Comparison of ENCODE assay signal across 28 cellular contexts in the genomic region with DNA sequence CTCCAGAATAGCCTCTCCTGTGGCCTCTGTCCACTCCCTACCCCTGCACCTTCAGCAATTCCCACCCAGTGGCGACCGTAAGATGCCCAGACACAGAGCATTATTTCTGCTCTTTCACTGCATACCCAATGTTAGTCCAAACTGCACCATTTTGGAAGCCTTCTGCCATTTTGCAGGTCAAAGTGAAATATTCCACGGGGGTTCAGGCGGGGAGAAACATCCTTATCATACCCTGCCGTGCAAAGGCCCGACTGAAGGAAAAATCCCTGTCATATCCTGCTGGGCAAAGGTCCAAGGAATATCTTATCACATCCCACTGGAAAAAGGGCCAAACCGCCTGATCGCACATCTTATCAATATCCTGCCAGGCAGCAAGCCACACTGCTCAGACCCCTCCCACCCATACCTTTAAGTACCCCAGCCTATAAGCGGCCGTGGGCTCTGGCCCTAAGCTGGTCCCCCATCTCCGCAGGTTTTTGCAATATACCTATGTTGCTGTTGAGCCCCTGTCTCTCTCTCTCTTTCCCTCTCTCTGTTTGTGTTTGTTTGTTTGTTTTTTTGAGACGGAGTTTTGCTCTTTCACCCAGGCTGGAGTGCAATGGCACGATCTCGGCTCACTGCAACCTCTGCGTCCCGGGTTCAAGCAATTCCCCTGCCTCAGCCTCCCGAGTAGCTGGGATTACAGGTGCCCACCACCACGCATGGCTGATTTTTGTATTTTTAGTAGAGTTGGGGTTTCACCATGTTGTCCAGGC. TPM values are rescaled to one million over a fixed set of nuclear protein-coding genes. Genes with fewer than 3 reads are reported as not detected.
"Had no signal": no experiment of that assay in that cellular context is flagged by ENCODE, and none has a peak within 500 bp of the region (broad histone marks: within the 10 kb centered on the region; RNA-seq: fewer than 3 reads in every experiment).

No MANE protein-coding gene starts in this region.

- DNase-seq: activated CD4-positive, alpha-beta memory T cell treated with anti-CD3 and anti-CD28 coated beads, Interleukin-2, amount 10 ng/mL, durations not matched to agents 7 days and 5 days; activated CD4-positive, alpha-beta T cell treated with anti-CD3 and anti-CD28 coated beads for 36 hours; activated CD4-positive, alpha-beta T cell treated with anti-CD3 and anti-CD28 coated beads, Interleukin-2, amount 50 U/mL, for 1 hour; activated CD4-positive, CD25-positive, alpha-beta regulatory T cell; activated effector memory CD4-positive, alpha-beta T cell treated with Interleukin-2 at 50 U/mL for 16 hours; activated naive CD4-positive, alpha-beta T cell; activated T-cell treated with anti-CD3 and anti-CD28 coated beads for 4 hours; aorta; caudate nucleus; Karpas-422; MM.1S; NCI-H1105; NCI-H1436; NCI-H1694 treated with DMSO at 0.1 percent for 48 hours; NCI-H2029 treated with DMSO at 0.1 percent for 48 hours; NCI-H510A treated with DMSO at 0.1 percent for 48 hours; NCI-H69; NK-92 treated with Interleukin-12 subunit alpha and Interleukin-12 subunit beta, amount 100 ng/mL, for 24 hours; PC-3; SHP77; T-helper 2 cell; T1000 had no signal

- H3K36me3 Mint-ChIP-seq: activated naive CD4-positive, alpha-beta T cell treated with anti-CD3 and anti-CD28 coated beads, Interleukin-2, amount 50 U/mL, for 24 hours had no signal

- H3K9me3 Mint-ChIP-seq: activated CD4-positive, alpha-beta memory T cell treated with anti-CD3 and anti-CD28 coated beads, Interleukin-2, amount 10 ng/mL, durations not matched to agents 7 days and 5 days; activated naive CD4-positive, alpha-beta T cell treated with anti-CD3 and anti-CD28 coated beads, Interleukin-2, amount 50 U/mL, for 24 hours had no signal

- H3K4me1 Mint-ChIP-seq: activated CD4-positive, alpha-beta memory T cell treated with anti-CD3 and anti-CD28 coated beads, Interleukin-2, amount 10 ng/mL, durations not matched to agents 7 days and 5 days; activated CD4-positive, alpha-beta T cell treated with anti-CD3 and anti-CD28 coated beads for 36 hours; activated naive CD4-positive, alpha-beta T cell treated with anti-CD3 and anti-CD28 coated beads, Interleukin-2, amount 50 U/mL, for 24 hours had no signal

- H3K4me3 Mint-ChIP-seq: activated CD4-positive, alpha-beta memory T cell treated with anti-CD3 and anti-CD28 coated beads, Interleukin-2, amount 10 ng/mL, durations not matched to agents 7 days and 5 days; activated CD4-positive, alpha-beta T cell treated with anti-CD3 and anti-CD28 coated beads for 36 hours; activated naive CD4-positive, alpha-beta T cell treated with anti-CD3 and anti-CD28 coated beads, Interleukin-2, amount 50 U/mL, for 24 hours had no signal

- H3K36me3 ChIP-seq: breast epithelium, SJSA1 had no signal

- H3K4me1 ChIP-seq: breast epithelium, SJSA1 had no signal

- H3K27ac Mint-ChIP-seq: activated CD4-positive, alpha-beta memory T cell treated with anti-CD3 and anti-CD28 coated beads, Interleukin-2, amount 10 ng/mL, durations not matched to agents 7 days and 5 days; activated CD4-positive, alpha-beta T cell treated with anti-CD3 and anti-CD28 coated beads for 36 hours; activated naive CD4-positive, alpha-beta T cell treated with anti-CD3 and anti-CD28 coated beads, Interleukin-2, amount 50 U/mL, for 24 hours had no signal

- H3K4me3 ChIP-seq: breast epithelium, SJSA1 had no signal

- H3K9me3 ChIP-seq: breast epithelium, SJSA1 had no signal

- ATAC-seq: activated CD4-positive, alpha-beta T cell treated with anti-CD3 and anti-CD28 coated beads for 36 hours; PC-3 had no signal

- H3K27ac ChIP-seq: breast epithelium, SJSA1, VCaP had no signal

RNA-seq across cellular contexts. Expression of a gene that starts 21.8 kb away (rescaled TPM):
- total RNA-seq: activated CD4-positive, alpha-beta memory T cell treated with anti-CD3 and anti-CD28 coated beads, Interleukin-2, amount 10 ng/mL, durations not matched to agents 7 days and 5 days; activated CD4-positive, alpha-beta T cell treated with anti-CD3 and anti-CD28 coated beads for 36 hours; activated CD8-positive, alpha-beta memory T cell treated with anti-CD3 and anti-CD28 coated beads for 36 hours; SJSA1 had no signal

RNA-seq across cellular contexts. Expression of a gene that starts 28.9 kb away (rescaled TPM):
- total RNA-seq: activated CD4-positive, alpha-beta memory T cell treated with anti-CD3 and anti-CD28 coated beads, Interleukin-2, amount 10 ng/mL, durations not matched to agents 7 days and 5 days; activated CD4-positive, alpha-beta T cell treated with anti-CD3 and anti-CD28 coated beads for 36 hours; activated CD8-positive, alpha-beta memory T cell treated with anti-CD3 and anti-CD28 coated beads for 36 hours; aorta; breast epithelium; cerebellum; PC-3; SJSA1 had no signal
- polyA plus RNA-seq: aorta had no signal

RNA-seq across cellular contexts. Expression of a gene that starts 48.9 kb away (rescaled TPM):
- total RNA-seq: activated CD4-positive, alpha-beta memory T cell treated with anti-CD3 and anti-CD28 coated beads, Interleukin-2, amount 10 ng/mL, durations not matched to agents 7 days and 5 days; activated CD4-positive, alpha-beta T cell treated with anti-CD3 and anti-CD28 coated beads for 36 hours; activated CD8-positive, alpha-beta memory T cell treated with anti-CD3 and anti-CD28 coated beads for 36 hours; aorta; breast epithelium; cerebellum; PC-3; SJSA1 had no signal
- polyA plus RNA-seq: aorta had no signal
